Comparison of ENCODE assay signal across 24 cellular contexts in genomic region chr17:76635659-76636360, GRCh38. TPM values are rescaled to one million over a fixed set of nuclear protein-coding genes. Genes with fewer than 3 reads are reported as not detected.
DNase-seq lines count a peak whose midpoint lies in the region; ATAC-seq, FAIRE-seq and TF ChIP-seq lines count a peak whose summit lies in the region.
"Had no signal": no experiment of that assay in that cellular context is flagged by ENCODE, and none has a peak within 500 bp of the region (broad histone marks: within the 10 kb centered on the region; RNA-seq: fewer than 3 reads in every experiment).

No MANE protein-coding gene starts in this region.

- DNase-seq in HTR-8/SVneo (ENCODE audit: insufficient read length, low spot score) (peak; percentile 66), adipocyte (ENCODE audit: low read depth) (peak; percentile 61), hepatocyte (ENCODE audit: low spot score) (no peak), NCI-H1105 treated with DMSO at 0.1 percent for 48 hours (lab: John Stamatoyannopoulos, UW) (no peak), stomach (no peak)
- no peak for DNase-seq in stimulated activated effector memory CD8-positive, alpha-beta T cell treated with anti-CD3 and anti-CD28 coated beads, Interleukin-12 subunit alpha, Interleukin-12 subunit beta, amount 100 ng/mL, for 72 hours (ENCODE audit: low spot score in 2 of 2)
- DNase-seq: activated CD4-positive, alpha-beta T cell treated with anti-CD3 and anti-CD28 coated beads, Interleukin-2, amount 50 U/mL, for 1 hour; activated CD8-positive, alpha-beta memory T cell treated with anti-CD3 and anti-CD28 coated beads, Interleukin-2, amount 50 U/mL, for 48 hours; activated effector memory CD4-positive, alpha-beta T cell treated with anti-CD3 and anti-CD28 coated beads, Interleukin-2, amount 50 U/mL, for 16 hours; CD8-positive, alpha-beta T cell; foreskin keratinocyte; islet precursor cell; NCI-H1417 treated with DMSO at 0.1 percent for 48 hours; SHP77 had no signal

- H3K27ac ChIP-seq in hepatocyte (peak overlapping the region; percentile 77), stomach (no peak overlapping the region)
- H3K27ac ChIP-seq: cardiac muscle cell, foreskin keratinocyte, thoracic aorta had no signal

- H3K9me3 ChIP-seq in adipocyte (ENCODE audit: control insufficient read depth, low read length) (no peaks in the 10 kb centered on the region), hepatocyte (ENCODE audit: low read depth) (no peaks in the 10 kb centered on the region), stomach (no peaks in the 10 kb centered on the region)
- H3K9me3 ChIP-seq: thoracic aorta had no signal

- H3K79me2 ChIP-seq in hepatocyte = peaks cover 4% of the 10 kb centered on the region

- H3K9me3 Mint-ChIP-seq in stimulated activated effector memory CD8-positive, alpha-beta T cell treated with anti-CD3 and anti-CD28 coated beads, Interleukin-12 subunit alpha, Interleukin-12 subunit beta, amount 100 ng/mL, for 72 hours = no peaks in the 10 kb centered on the region
- H3K9me3 Mint-ChIP-seq: CD8-positive, alpha-beta T cell; dendritic cell treated with granulocyte-macrophage colony-stimulating factor and Interleukin-4, amounts not matched to agents 40 ng/mL and 50 ng/mL, for 4 days had no signal

- no peak overlapping the region for H3K4me3 Mint-ChIP-seq in stimulated activated effector memory CD8-positive, alpha-beta T cell treated with anti-CD3 and anti-CD28 coated beads, Interleukin-12 subunit alpha, Interleukin-12 subunit beta, amount 100 ng/mL, for 72 hours
- H3K4me3 Mint-ChIP-seq: CD8-positive, alpha-beta T cell; dendritic cell treated with granulocyte-macrophage colony-stimulating factor and Interleukin-4, amounts not matched to agents 40 ng/mL and 50 ng/mL, for 4 days had no signal

- H3K9ac ChIP-seq in adipocyte (ENCODE audit: low read length) = no peak overlapping the region

- TF ChIP-seq EP300 in stomach (IDR thresholded peaks at IDR 0.05) = no peak

- H3K27ac Mint-ChIP-seq in stimulated activated effector memory CD8-positive, alpha-beta T cell treated with anti-CD3 and anti-CD28 coated beads, Interleukin-12 subunit alpha, Interleukin-12 subunit beta, amount 100 ng/mL, for 72 hours = no peak overlapping the region
- H3K27ac Mint-ChIP-seq: CD8-positive, alpha-beta T cell; dendritic cell treated with granulocyte-macrophage colony-stimulating factor and Interleukin-4, amounts not matched to agents 40 ng/mL and 50 ng/mL, for 4 days had no signal

- ATAC-seq in stimulated activated effector memory CD8-positive, alpha-beta T cell treated with anti-CD3 and anti-CD28 coated beads, Interleukin-12 subunit alpha, Interleukin-12 subunit beta, amount 100 ng/mL, for 72 hours = peak; percentile 54
- ATAC-seq in GM21423 (IDR thresholded peaks at IDR 0.05; ENCODE audit: unreplicated experiment) = no peak
- ATAC-seq: CD8-positive, alpha-beta T cell; foreskin keratinocyte; sciatic nerve had no signal

- intact Hi-C loops in stomach (cut with DNase I; ENCODE audit: low total_unique reads) = no loop called here

- no peaks in the 10 kb centered on the region for H3K36me3 Mint-ChIP-seq in stimulated activated effector memory CD8-positive, alpha-beta T cell treated with anti-CD3 and anti-CD28 coated beads, Interleukin-12 subunit alpha, Interleukin-12 subunit beta, amount 100 ng/mL, for 72 hours
- H3K36me3 Mint-ChIP-seq: CD8-positive, alpha-beta T cell had no signal

- WGBS in hepatocyte (ENCODE audit: low lambda C conversion rate, missing lambda C conversion rate) = 47% methylated on average over 8 of the region's 8 CpGs
- 79 to 91% (median 86%) methylated on average over 8 of the region's 8 CpGs for WGBS in stomach, 5 donors

- peaks cover 12% of the 10 kb centered on the region for H3K4me1 Mint-ChIP-seq in stimulated activated effector memory CD8-positive, alpha-beta T cell treated with anti-CD3 and anti-CD28 coated beads, Interleukin-12 subunit alpha, Interleukin-12 subunit beta, amount 100 ng/mL, for 72 hours

- FAIRE-seq in HTR-8/SVneo (lab: Jason Lieb, UNC) = no peak
- FAIRE-seq: endothelial cell of umbilical vein had no signal

- H3K9me2 ChIP-seq in hepatocyte (replicated peaks; ENCODE audit: insufficient read depth) = no peaks in the 10 kb centered on the region

- H2AFZ ChIP-seq in hepatocyte = no peak overlapping the region

- no peaks in the 10 kb centered on the region for H3K36me3 ChIP-seq in adipocyte (ENCODE audit: control insufficient read depth, insufficient read depth, low read length, severe bottlenecking)
- H3K36me3 ChIP-seq in hepatocyte (replicated peaks; ENCODE audit: insufficient read depth, low read depth) = no peaks in the 10 kb centered on the region
- peaks cover 0 to 12% (median 5%) of the 10 kb centered on the region in 4 donors for H3K36me3 ChIP-seq in stomach
- H3K36me3 ChIP-seq: cardiac muscle cell, thoracic aorta had no signal

- H3K4me2 ChIP-seq in hepatocyte = peak overlapping the region; percentile 25

- TF ChIP-seq POLR2A in stomach (IDR thresholded peaks at IDR 0.05) = no peak

- H3K4me3 ChIP-seq in adipocyte (ENCODE audit: low read length) = no peak overlapping the region
- no peak overlapping the region for H3K4me3 ChIP-seq in hepatocyte
- H3K4me3 ChIP-seq in stomach = no peak overlapping the region
- H3K4me3 ChIP-seq: cardiac muscle cell, lung, thoracic aorta had no signal

- H3K27me3 ChIP-seq in adipocyte (replicated peaks; ENCODE audit: control insufficient read depth, insufficient read depth, low read length) (peaks cover 4% of the 10 kb centered on the region), hepatocyte (no peaks in the 10 kb centered on the region), stomach (peaks cover 0 to 12% (median 0%) of the 10 kb centered on the region in 3 donors)
- H3K27me3 ChIP-seq: cardiac muscle cell, foreskin keratinocyte had no signal

- no peaks in the 10 kb centered on the region for H4K20me1 ChIP-seq in hepatocyte (ENCODE audit: insufficient read depth, poor library complexity, severe bottlenecking)

- TF ChIP-seq CTCF in hepatocyte (IDR thresholded peaks at IDR 0.05; ENCODE audit: poor library complexity) (no peak), stomach (IDR thresholded peaks at IDR 0.05) (no peak)

- H3K4me1 ChIP-seq in adipocyte (ENCODE audit: control insufficient read depth, insufficient read depth, low read length) (peaks cover under 1% of the 10 kb centered on the region), hepatocyte (ENCODE audit: insufficient read depth) (peaks cover 22% of the 10 kb centered on the region), stomach (peaks cover 6 to 40% (median 22%) of the 10 kb centered on the region in 4 donors)
- H3K4me1 ChIP-seq: foreskin keratinocyte had no signal

RNA-seq across cellular contexts. Expression of gene ST6GALNAC1, which starts 7.7 kb away (rescaled TPM):
- 17.7 and 29.6 TPM in 2 replicates for total RNA-seq in hepatocyte
- polyA plus RNA-seq in hepatocyte = 27.6 and 31.6 TPM in 2 replicates
- 100 to 1,000 TPM in 2 of 5 donors, 10 to 100 TPM in 3; 41.1 to 257 (median 94.2) TPM for total RNA-seq in stomach
- polyA plus RNA-seq in stomach = 10 to 100 TPM; 28.0 to 72.8 (median 34.5) TPM
- total RNA-seq: cardiac muscle cell; CD8-positive, alpha-beta T cell; MCF 10A; myocyte had no signal
- polyA plus RNA-seq: cardiac muscle cell had no signal

RNA-seq across cellular contexts. Expression of gene ST6GALNAC2, which starts 50.1 kb away (rescaled TPM):
- 1.4 and 2.3 TPM in 2 replicates for total RNA-seq in hepatocyte
- 1.8 and 2.8 TPM in 2 replicates for polyA plus RNA-seq in hepatocyte
- 10 to 100 TPM in 2 of 5 donors, 1 to 10 TPM in 3; 1.2 to 17.8 (median 3.6) TPM for total RNA-seq in stomach
- polyA plus RNA-seq in stomach = 10 to 100 TPM in 1 of 3 donors, 1 to 10 TPM in 2; 3.9 to 17.1 (median 5.5) TPM
- total RNA-seq: T-helper 1 cell treated with Interleukin-12 subunit alpha and Interleukin-12 subunit beta and Interleukin-4 antibody, amounts not matched to agents 30 ng/mL and 1 ng/mL, for 36 hours had no signal

Comparison
In these comparisons a context has a peak if more than half of its experiments do, and no peak if none do; other contexts are left out.
1. DNase-seq: peak in HTR-8/SVneo (single experiment) and adipocyte (single experiment); none in hepatocyte (single experiment), stimulated activated effector memory CD8-positive, alpha-beta T cell treated with anti-CD3 and anti-CD28 coated beads, Interleukin-12 subunit alpha, Interleukin-12 subunit beta, amount 100 ng/mL, for 72 hours (0 of 2), NCI-H1105 treated with DMSO at 0.1 percent for 48 hours (single experiment) and stomach (single experiment).